1 cellular context compared by ENCODE assay signal in the genomic region with DNA sequence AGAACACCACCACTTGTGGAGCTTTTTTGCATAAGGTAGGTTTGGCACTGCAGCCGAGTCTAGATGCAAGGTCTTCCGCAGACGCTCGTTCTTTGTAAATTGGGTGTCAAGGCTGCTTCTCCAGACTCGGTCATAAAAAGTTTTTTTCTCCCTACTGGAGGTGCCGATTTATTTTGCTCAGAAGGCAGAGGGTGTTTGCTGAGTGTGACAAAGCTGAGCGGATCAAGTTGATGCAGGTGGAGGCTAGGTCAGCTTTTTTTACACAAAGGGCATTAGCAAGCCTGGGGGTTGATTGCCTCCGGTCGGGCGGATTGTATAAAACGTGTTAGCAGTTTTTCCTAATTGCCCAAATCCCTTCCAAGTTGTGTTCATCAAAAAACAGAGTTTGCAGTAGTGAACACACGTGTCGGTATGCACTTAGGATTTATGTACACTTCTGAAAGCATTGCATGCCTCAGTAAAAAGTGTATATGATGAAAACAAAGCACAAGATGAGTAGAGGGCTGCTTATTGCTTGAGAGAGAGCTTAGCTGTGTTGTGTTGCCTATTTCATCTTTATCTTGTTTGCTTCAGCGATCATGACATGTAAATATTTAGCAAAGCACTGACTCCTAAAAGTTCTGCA.
TF ChIP-seq lines count a peak whose summit lies in the region.

No MANE protein-coding gene starts in this region.

TF ChIP-seq in WTC11, 78 proteins besides CTCF, POLR2A, EP300 and RAD21 (continued from another document):
- TF ChIP-seq E2F1 (CRISPR knock-in tag; IDR thresholded peaks at IDR 0.05): no peak
- no peak for TF ChIP-seq NFE2L1 (CRISPR knock-in tag; IDR thresholded peaks at IDR 0.05)
- TF ChIP-seq ZNF232 (CRISPR knock-in tag; IDR thresholded peaks at IDR 0.05): no peak
- TF ChIP-seq TEAD1 (CRISPR knock-in tag; IDR thresholded peaks at IDR 0.05): no peak
- TF ChIP-seq GRHL2 (CRISPR knock-in tag; IDR thresholded peaks at IDR 0.05; ENCODE audit: insufficient replicate concordance, severe bottlenecking): no peak
- no peak for TF ChIP-seq CREM (CRISPR knock-in tag; IDR thresholded peaks at IDR 0.05)
- TF ChIP-seq HMGXB4 (CRISPR knock-in tag; IDR thresholded peaks at IDR 0.05): no peak
- TF ChIP-seq, protein P1, sequence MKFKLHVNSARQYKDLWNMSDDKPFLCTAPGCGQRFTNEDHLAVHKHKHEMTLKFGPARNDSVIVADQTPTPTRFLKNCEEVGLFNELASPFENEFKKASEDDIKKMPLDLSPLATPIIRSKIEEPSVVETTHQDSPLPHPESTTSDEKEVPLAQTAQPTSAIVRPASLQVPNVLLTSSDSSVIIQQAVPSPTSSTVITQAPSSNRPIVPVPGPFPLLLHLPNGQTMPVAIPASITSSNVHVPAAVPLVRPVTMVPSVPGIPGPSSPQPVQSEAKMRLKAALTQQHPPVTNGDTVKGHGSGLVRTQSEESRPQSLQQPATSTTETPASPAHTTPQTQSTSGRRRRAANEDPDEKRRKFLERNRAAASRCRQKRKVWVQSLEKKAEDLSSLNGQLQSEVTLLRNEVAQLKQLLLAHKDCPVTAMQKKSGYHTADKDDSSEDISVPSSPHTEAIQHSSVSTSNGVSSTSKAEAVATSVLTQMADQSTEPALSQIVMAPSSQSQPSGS (CRISPR knock-in tag; IDR thresholded peaks at IDR 0.05; ENCODE audit: borderline replicate concordance, low read depth): no peak
- TF ChIP-seq, protein P2, sequence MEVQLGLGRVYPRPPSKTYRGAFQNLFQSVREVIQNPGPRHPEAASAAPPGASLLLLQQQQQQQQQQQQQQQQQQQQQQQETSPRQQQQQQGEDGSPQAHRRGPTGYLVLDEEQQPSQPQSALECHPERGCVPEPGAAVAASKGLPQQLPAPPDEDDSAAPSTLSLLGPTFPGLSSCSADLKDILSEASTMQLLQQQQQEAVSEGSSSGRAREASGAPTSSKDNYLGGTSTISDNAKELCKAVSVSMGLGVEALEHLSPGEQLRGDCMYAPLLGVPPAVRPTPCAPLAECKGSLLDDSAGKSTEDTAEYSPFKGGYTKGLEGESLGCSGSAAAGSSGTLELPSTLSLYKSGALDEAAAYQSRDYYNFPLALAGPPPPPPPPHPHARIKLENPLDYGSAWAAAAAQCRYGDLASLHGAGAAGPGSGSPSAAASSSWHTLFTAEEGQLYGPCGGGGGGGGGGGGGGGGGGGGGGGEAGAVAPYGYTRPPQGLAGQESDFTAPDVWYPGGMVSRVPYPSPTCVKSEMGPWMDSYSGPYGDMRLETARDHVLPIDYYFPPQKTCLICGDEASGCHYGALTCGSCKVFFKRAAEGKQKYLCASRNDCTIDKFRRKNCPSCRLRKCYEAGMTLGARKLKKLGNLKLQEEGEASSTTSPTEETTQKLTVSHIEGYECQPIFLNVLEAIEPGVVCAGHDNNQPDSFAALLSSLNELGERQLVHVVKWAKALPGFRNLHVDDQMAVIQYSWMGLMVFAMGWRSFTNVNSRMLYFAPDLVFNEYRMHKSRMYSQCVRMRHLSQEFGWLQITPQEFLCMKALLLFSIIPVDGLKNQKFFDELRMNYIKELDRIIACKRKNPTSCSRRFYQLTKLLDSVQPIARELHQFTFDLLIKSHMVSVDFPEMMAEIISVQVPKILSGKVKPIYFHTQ (CRISPR knock-in tag; IDR thresholded peaks at IDR 0.05): no peak
- no peak for TF ChIP-seq ZSCAN18 (CRISPR knock-in tag; IDR thresholded peaks at IDR 0.05)
- TF ChIP-seq ZNF219 (CRISPR knock-in tag; IDR thresholded peaks at IDR 0.05; ENCODE audit: borderline replicate concordance): no peak
- no peak for TF ChIP-seq FOXK1 (CRISPR knock-in tag; IDR thresholded peaks at IDR 0.05)
